ENCODE assay signal across 1 cellular context in the genomic region with DNA sequence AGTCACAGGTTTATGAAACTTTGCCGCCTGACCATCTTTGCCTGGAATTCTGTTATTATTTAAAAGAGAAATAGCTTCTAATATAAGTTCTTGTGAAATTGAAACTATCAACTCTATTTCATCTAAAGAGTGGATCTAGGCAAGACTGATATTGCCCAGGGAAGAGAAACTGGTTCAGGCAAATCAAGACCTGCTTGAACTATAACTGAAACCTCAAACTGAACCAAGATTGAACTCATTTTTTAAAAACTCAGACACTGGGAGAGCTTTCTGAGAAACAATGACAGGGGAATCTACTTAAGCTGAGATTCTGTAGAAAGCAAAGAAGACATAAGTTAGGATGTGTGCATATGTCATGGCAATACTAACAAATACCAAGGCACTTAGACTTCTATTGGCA.
TF ChIP-seq lines count a peak whose summit lies in the region.

No MANE protein-coding gene starts in this region.

TF ChIP-seq in GM12878, 131 proteins besides CTCF, POLR2A, EP300 and RAD21 (continued from another document):
- TF ChIP-seq, protein P1, sequence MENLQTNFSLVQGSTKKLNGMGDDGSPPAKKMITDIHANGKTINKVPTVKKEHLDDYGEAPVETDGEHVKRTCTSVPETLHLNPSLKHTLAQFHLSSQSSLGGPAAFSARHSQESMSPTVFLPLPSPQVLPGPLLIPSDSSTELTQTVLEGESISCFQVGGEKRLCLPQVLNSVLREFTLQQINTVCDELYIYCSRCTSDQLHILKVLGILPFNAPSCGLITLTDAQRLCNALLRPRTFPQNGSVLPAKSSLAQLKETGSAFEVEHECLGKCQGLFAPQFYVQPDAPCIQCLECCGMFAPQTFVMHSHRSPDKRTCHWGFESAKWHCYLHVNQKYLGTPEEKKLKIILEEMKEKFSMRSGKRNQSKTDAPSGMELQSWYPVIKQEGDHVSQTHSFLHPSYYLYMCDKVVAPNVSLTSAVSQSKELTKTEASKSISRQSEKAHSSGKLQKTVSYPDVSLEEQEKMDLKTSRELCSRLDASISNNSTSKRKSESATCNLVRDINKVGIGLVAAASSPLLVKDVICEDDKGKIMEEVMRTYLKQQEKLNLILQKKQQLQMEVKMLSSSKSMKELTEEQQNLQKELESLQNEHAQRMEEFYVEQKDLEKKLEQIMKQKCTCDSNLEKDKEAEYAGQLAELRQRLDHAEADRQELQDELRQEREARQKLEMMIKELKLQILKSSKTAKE (IDR thresholded peaks at IDR 0.05; ENCODE audit: low read depth, poor library complexity, severe bottlenecking): no peak
- TF ChIP-seq ZNF217 (IDR thresholded peaks at IDR 0.05) (no peak), FOS (IDR thresholded peaks at IDR 0.05; ENCODE audit: borderline replicate concordance, extremely low read depth, insufficient read length) (no peak), HCFC1 (IDR thresholded peaks at IDR 0.05; ENCODE audit: low read length) (no peak), RAD51 (IDR thresholded peaks at IDR 0.05) (no peak), ZBED1 (IDR thresholded peaks at IDR 0.05; ENCODE audit: borderline replicate concordance) (no peak), EGR1 (IDR thresholded peaks at IDR 0.05; ENCODE audit: borderline replicate concordance in 1 of 2, low read depth in 2 of 2, low read length in 2 of 2) (no peak), NFXL1 (IDR thresholded peaks at IDR 0.05; ENCODE audit: borderline replicate concordance) (no peak)
- TF ChIP-seq, protein P2, sequence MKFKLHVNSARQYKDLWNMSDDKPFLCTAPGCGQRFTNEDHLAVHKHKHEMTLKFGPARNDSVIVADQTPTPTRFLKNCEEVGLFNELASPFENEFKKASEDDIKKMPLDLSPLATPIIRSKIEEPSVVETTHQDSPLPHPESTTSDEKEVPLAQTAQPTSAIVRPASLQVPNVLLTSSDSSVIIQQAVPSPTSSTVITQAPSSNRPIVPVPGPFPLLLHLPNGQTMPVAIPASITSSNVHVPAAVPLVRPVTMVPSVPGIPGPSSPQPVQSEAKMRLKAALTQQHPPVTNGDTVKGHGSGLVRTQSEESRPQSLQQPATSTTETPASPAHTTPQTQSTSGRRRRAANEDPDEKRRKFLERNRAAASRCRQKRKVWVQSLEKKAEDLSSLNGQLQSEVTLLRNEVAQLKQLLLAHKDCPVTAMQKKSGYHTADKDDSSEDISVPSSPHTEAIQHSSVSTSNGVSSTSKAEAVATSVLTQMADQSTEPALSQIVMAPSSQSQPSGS (IDR thresholded peaks at IDR 0.05; ENCODE audit: low read length): no peak
- TF ChIP-seq, protein P3, sequence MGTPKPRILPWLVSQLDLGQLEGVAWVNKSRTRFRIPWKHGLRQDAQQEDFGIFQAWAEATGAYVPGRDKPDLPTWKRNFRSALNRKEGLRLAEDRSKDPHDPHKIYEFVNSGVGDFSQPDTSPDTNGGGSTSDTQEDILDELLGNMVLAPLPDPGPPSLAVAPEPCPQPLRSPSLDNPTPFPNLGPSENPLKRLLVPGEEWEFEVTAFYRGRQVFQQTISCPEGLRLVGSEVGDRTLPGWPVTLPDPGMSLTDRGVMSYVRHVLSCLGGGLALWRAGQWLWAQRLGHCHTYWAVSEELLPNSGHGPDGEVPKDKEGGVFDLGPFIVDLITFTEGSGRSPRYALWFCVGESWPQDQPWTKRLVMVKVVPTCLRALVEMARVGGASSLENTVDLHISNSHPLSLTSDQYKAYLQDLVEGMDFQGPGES (IDR thresholded peaks at IDR 0.05): no peak
